In genomic region chr7:73833251-73833919, GRCh38 we compare ENCODE assay signal across 16 cellular contexts. TPM values are rescaled to one million over a fixed set of nuclear protein-coding genes. Genes with fewer than 3 reads are reported as not detected.
DNase-seq lines count a peak whose midpoint lies in the region; ATAC-seq, FAIRE-seq and TF ChIP-seq lines count a peak whose summit lies in the region.
"Had no signal": no experiment of that assay in that cellular context is flagged by ENCODE, and none has a peak within 500 bp of the region (broad histone marks: within the 10 kb centered on the region; RNA-seq: fewer than 3 reads in every experiment).

No MANE protein-coding gene starts in this region.

- H3K27me3 Mint-ChIP-seq in H9 (ENCODE audit: low read depth): peaks cover 9% of the 10 kb centered on the region
- peaks cover 0 to 13% (median 4%) of the 10 kb centered on the region in 5 donors for H3K27me3 Mint-ChIP-seq in naive thymus-derived CD4-positive, alpha-beta T cell
- H3K27me3 Mint-ChIP-seq: stimulated activated naive B cell treated with anti-CD40 and anti-IgM and Interleukin-4, amounts not matched to agents 10 μg/mL and 1 μg/mL and 100 μg/mL, for 72 hours had no signal

- H3T11ph ChIP-seq in H9 (ENCODE audit: low read length): no peak overlapping the region

- H2AK5ac ChIP-seq in H9 (ENCODE audit: insufficient read length, low read length): no peak overlapping the region

- peak overlapping the region; percentile 79 for H3K18ac ChIP-seq in H9 (ENCODE audit: insufficient read length, low read depth, low read length)

- no peak overlapping the region for H3K9ac ChIP-seq in H9 (ENCODE audit: extremely low read depth, insufficient read length, low read length)
- H3K9ac ChIP-seq in iPS-20b (ENCODE audit: low read depth, low read length): peak overlapping the region; percentile 77; the same call in 1 of the 2 replicates

- ATAC-seq in naive thymus-derived CD4-positive, alpha-beta T cell: no peak
- no peak for ATAC-seq in GM18498 (IDR thresholded peaks at IDR 0.05; ENCODE audit: unreplicated experiment)
- ATAC-seq: stimulated activated naive B cell treated with anti-CD40 and anti-IgM and Interleukin-4, amounts not matched to agents 10 μg/mL and 1 μg/mL and 100 μg/mL, for 72 hours had no signal

- H3K4ac ChIP-seq in H9 (ENCODE audit: low read depth, low read length): no peak overlapping the region

- peaks cover 0 to 4% of the 10 kb centered on the region in 2 experiments; a peak in 3 of 5 replicates for H3K9me3 Mint-ChIP-seq in H9
- H3K9me3 Mint-ChIP-seq in naive thymus-derived CD4-positive, alpha-beta T cell: peaks cover 0 to 2% (median 0%) of the 10 kb centered on the region in 11 donors
- H3K9me3 Mint-ChIP-seq: stimulated activated naive B cell treated with anti-CD40 and anti-IgM and Interleukin-4, amounts not matched to agents 10 μg/mL and 1 μg/mL and 100 μg/mL, for 72 hours had no signal

- peaks cover 15% of the 10 kb centered on the region for H3K4me1 ChIP-seq in H9 (ENCODE audit: insufficient read depth, low read length)
- peaks cover 38% of the 10 kb centered on the region for H3K4me1 ChIP-seq in iPS-20b (ENCODE audit: insufficient read depth, low read length)
- peaks cover 0 to 3% of the 10 kb centered on the region in 2 donors for H3K4me1 ChIP-seq in small intestine (ENCODE audit: control insufficient read depth in 2 of 2, insufficient read depth in 1 of 2, low read depth in 1 of 2, low read length in 1 of 2)
- peaks cover 0 to 1% of the 10 kb centered on the region in 2 donors for H3K4me1 ChIP-seq in naive thymus-derived CD4-positive, alpha-beta T cell (ENCODE audit: control insufficient read depth in 2 of 2, insufficient read depth in 2 of 2, low read length in 2 of 2)

- H3K14ac ChIP-seq in H9 (ENCODE audit: insufficient read depth, low read length): peak overlapping the region; percentile 70

- H2BK5ac ChIP-seq in H9 (ENCODE audit: insufficient read length, low read length): no peak overlapping the region

- H3K79me2 ChIP-seq in H9 (ENCODE audit: insufficient read depth, low read length): no peaks in the 10 kb centered on the region

- no peak for TF ChIP-seq CTCF in H9 (conservative IDR thresholded peaks at IDR 0.05)
- no peak for TF ChIP-seq CTCF in RWPE1 (conservative IDR thresholded peaks at IDR 0.05; ENCODE audit: low read depth)

- WGBS in H9 (ENCODE audit: extremely low coverage, insufficient read length, low lambda C conversion rate): no CpG with 5 or more reads among the region's 13 CpGs
- 23 to 51% (median 29%) methylated on average over 13 of the region's 13 CpGs for WGBS in small intestine, 3 donors

- no peak overlapping the region for H2BK120ac ChIP-seq in H9 (ENCODE audit: low read depth, low read length, poor library complexity, severe bottlenecking)

- H4K91ac ChIP-seq in H9 (ENCODE audit: insufficient read length, low read depth, low read length): no peak overlapping the region

- H2BK15ac ChIP-seq in H9 (ENCODE audit: low read depth, low read length): no peak overlapping the region

- no peaks in the 10 kb centered on the region for H4K20me1 ChIP-seq in H9 (ENCODE audit: control insufficient read depth, insufficient read depth, insufficient read length)

- intact Hi-C loops in naive thymus-derived CD4-positive, alpha-beta T cell (cut with micrococcal nuclease): no loop called here

- H2BK12ac ChIP-seq in H9 (ENCODE audit: insufficient read length, low read depth, low read length): no peak overlapping the region

- peaks cover 9% of the 10 kb centered on the region for H3K23me2 ChIP-seq in H9 (ENCODE audit: insufficient read length, low read depth, low read length, poor library complexity, severe bottlenecking)

- DNase-seq in H9 (peak; percentile 78), RWPE1 (ENCODE audit: low spot score) (no peak), small intestine (peak; percentile 86), activated gamma-delta T cell (lab: John Stamatoyannopoulos, UW) (no peak)
- DNase-seq in naive thymus-derived CD4-positive, alpha-beta T cell: no peak
- no peak for DNase-seq in activated CD4-positive, CD25-positive, alpha-beta regulatory T cell (lab: John Stamatoyannopoulos, UW)
- DNase-seq: activated CD4-positive, alpha-beta T cell treated with anti-CD3 and anti-CD28 coated beads, Interleukin-2, amount 50 U/mL, for 4 hours; activated gamma-delta T cell treated with Interleukin-2 at 50 U/mL for 16 hours; DMS 273 treated with DMSO at 0.1 percent for 48 hours; NCI-H82; stimulated activated naive B cell treated with anti-CD40 and anti-IgM and Interleukin-4, amounts not matched to agents 10 μg/mL and 1 μg/mL and 100 μg/mL, for 72 hours had no signal

- no peak overlapping the region for H3K56ac ChIP-seq in H9 (ENCODE audit: insufficient read length, low read depth, low read length)

- peak overlapping the region in 1 of 2 experiments; percentile 22; a peak in 2 of 5 replicates for H3K4me3 Mint-ChIP-seq in H9
- no peak overlapping the region for H3K4me3 Mint-ChIP-seq in naive thymus-derived CD4-positive, alpha-beta T cell
- H3K4me3 Mint-ChIP-seq: stimulated activated naive B cell treated with anti-CD40 and anti-IgM and Interleukin-4, amounts not matched to agents 10 μg/mL and 1 μg/mL and 100 μg/mL, for 72 hours had no signal

- H3K27ac ChIP-seq in H9 (ENCODE audit: insufficient read length, low read depth, low read length) (peak overlapping the region; percentile 19), RWPE1 (peak overlapping the region; percentile 52), iPS-20b (ENCODE audit: low read length) (peak overlapping the region; percentile 36), small intestine (ENCODE audit: low read depth in 1 of 2, low read length in 1 of 2) (peak overlapping the region; percentile 89 to 100)
- no peak overlapping the region for H3K27ac ChIP-seq in naive thymus-derived CD4-positive, alpha-beta T cell (ENCODE audit: low read depth, low read length)

- H3K36me3 ChIP-seq in iPS-20b (ENCODE audit: insufficient read depth, low read depth, low read length) (no peaks in the 10 kb centered on the region), small intestine (ENCODE audit: control insufficient read depth in 2 of 2, insufficient read depth in 2 of 2, low read length in 2 of 2) (peaks cover 0 to 2% of the 10 kb centered on the region in 2 donors)
- no peaks in the 10 kb centered on the region for H3K36me3 ChIP-seq in naive thymus-derived CD4-positive, alpha-beta T cell (ENCODE audit: control insufficient read depth in 2 of 3, insufficient read depth in 3 of 3, low read length in 3 of 3)

- no peaks in the 10 kb centered on the region for H3K79me1 ChIP-seq in H9 (ENCODE audit: insufficient read depth, low read depth, low read length, poor library complexity, severe bottlenecking)

- H3K9me3 ChIP-seq in H9 (ENCODE audit: control insufficient read depth, low read depth, low read length) (no peaks in the 10 kb centered on the region), iPS-20b (ENCODE audit: insufficient read depth, low read depth, low read length) (no peaks in the 10 kb centered on the region), small intestine (ENCODE audit: control insufficient read depth, low read depth) (no peaks in the 10 kb centered on the region)
- peaks cover 0 to 3% (median 0%) of the 10 kb centered on the region in 3 experiments for H3K9me3 ChIP-seq in naive thymus-derived CD4-positive, alpha-beta T cell (ENCODE audit: control insufficient read depth in 2 of 3, low read length in 3 of 3)

- H2BK20ac ChIP-seq in H9 (ENCODE audit: low read depth, low read length, poor library complexity, severe bottlenecking): no peak overlapping the region

- peak overlapping the region; percentile 76 to 90 (median 83) for H3K27ac Mint-ChIP-seq in H9
- H3K27ac Mint-ChIP-seq in naive thymus-derived CD4-positive, alpha-beta T cell: peak overlapping the region in 1 of 9 donors; percentile 7
- H3K27ac Mint-ChIP-seq: stimulated activated naive B cell treated with anti-CD40 and anti-IgM and Interleukin-4, amounts not matched to agents 10 μg/mL and 1 μg/mL and 100 μg/mL, for 72 hours had no signal

- H3K27me3 ChIP-seq in H9 (ENCODE audit: insufficient read depth, low read length) (no peaks in the 10 kb centered on the region), iPS-20b (ENCODE audit: insufficient read depth, low read length) (no peaks in the 10 kb centered on the region; the same call in 1 of the 2 replicates), small intestine (ENCODE audit: control insufficient read depth in 2 of 2, insufficient read depth in 2 of 2, low read length in 2 of 2) (no peaks in the 10 kb centered on the region)
- H3K27me3 ChIP-seq in naive thymus-derived CD4-positive, alpha-beta T cell (ENCODE audit: control insufficient read depth in 2 of 2, insufficient read depth in 2 of 2, low read length in 2 of 2): no peaks in the 10 kb centered on the region

- POLR2A ChIA-PET in RWPE1 (lab: Yijun Ruan, JAX; ENCODE audit: low non-redundant PET): interaction anchor here (0.6 to 1.5 kb wide), 3 partner anchors 10 to 213 kb away, joined by 4 to 8 read pairs (median 6); partner anchors contain the start of gene ABHD11
- POLR2A ChIA-PET in naive thymus-derived CD4-positive, alpha-beta T cell (lab: Charles Lee): no interaction called here

- no peak overlapping the region for H3K23ac ChIP-seq in H9 (ENCODE audit: insufficient read length, low read depth, low read length)

- no peak overlapping the region for H3K4me2 ChIP-seq in H9 (ENCODE audit: insufficient read depth, insufficient read length, low read length)

- FAIRE-seq in small intestine (lab: Jason Lieb, UNC): no peak
- FAIRE-seq: islet of Langerhans had no signal

- H4K8ac ChIP-seq in H9 (replicated peaks; ENCODE audit: insufficient read length, low read depth, low read length): no peak overlapping the region

- CTCF ChIA-PET in RWPE1 (lab: Yijun Ruan, JAX): interaction anchor here (0.5 to 0.9 kb wide), 5 partner anchors 21 to 370 kb away, joined by 3 to 6 read pairs (median 3); no protein-coding TSS in a partner anchor
- CTCF ChIA-PET in naive thymus-derived CD4-positive, alpha-beta T cell (lab: Charles Lee): interaction anchor here (0.7 kb wide), 1 partner anchor 22 kb away, joined by 4 read pairs; no protein-coding TSS in a partner anchor

- no peak overlapping the region for H3K4me3 ChIP-seq in iPS-20b (ENCODE audit: low read length)
- H3K4me3 ChIP-seq in small intestine (ENCODE audit: low read depth in 1 of 2, low read length in 2 of 2): peak overlapping the region; percentile 17 to 85
- no peak overlapping the region for H3K4me3 ChIP-seq in naive thymus-derived CD4-positive, alpha-beta T cell (ENCODE audit: low read length)

- no peak overlapping the region for H4K5ac ChIP-seq in H9 (ENCODE audit: insufficient read length, low read depth, low read length)

- H3K4me1 Mint-ChIP-seq in H9: peaks cover 47 to 54% of the 10 kb centered on the region in 2 experiments
- peaks cover 6 to 12% (median 10%) of the 10 kb centered on the region in 7 donors for H3K4me1 Mint-ChIP-seq in naive thymus-derived CD4-positive, alpha-beta T cell

- H2AFZ ChIP-seq in H9 (ENCODE audit: low read length): no peak overlapping the region

- peaks cover 2 to 7% (median 5%) of the 10 kb centered on the region in 3 experiments; a peak in 4 of 7 replicates for H3K36me3 Mint-ChIP-seq in H9 (ENCODE audit: insufficient read depth in 1 of 3, low read depth in 3 of 3)
- no peaks in the 10 kb centered on the region for H3K36me3 Mint-ChIP-seq in naive thymus-derived CD4-positive, alpha-beta T cell
- H3K36me3 Mint-ChIP-seq: stimulated activated naive B cell treated with anti-CD40 and anti-IgM and Interleukin-4, amounts not matched to agents 10 μg/mL and 1 μg/mL and 100 μg/mL, for 72 hours had no signal

RNA-seq across cellular contexts. Expression of gene CLDN4, which starts 2.6 kb away (rescaled TPM):
- 15.5 and 15.6 TPM in 2 replicates for total RNA-seq in H9 (2021)
- polyA plus RNA-seq in small intestine: 100 to 1,000 TPM; 115 to 226 (median 178) TPM
- total RNA-seq in naive thymus-derived CD4-positive, alpha-beta T cell: under 1 TPM in 1 of 5 experiments, not detected in 4; 0.24 TPM
- under 1 TPM; 0.14 to 0.16 TPM for polyA plus RNA-seq in naive thymus-derived CD4-positive, alpha-beta T cell
- total RNA-seq: cardiac septum had no signal

RNA-seq across cellular contexts. Expression of gene METTL27, which starts 8.9 kb away (rescaled TPM):
- total RNA-seq in H9 (2021): 13.5 and 14.9 TPM in 2 replicates
- 1 to 10 TPM in 1 of 3 donors, under 1 TPM in 2; 0.89 to 4.1 (median 0.94) TPM for polyA plus RNA-seq in small intestine
- total RNA-seq in naive thymus-derived CD4-positive, alpha-beta T cell: 1 to 10 TPM; 1.8 to 7.4 (median 3.3) TPM
- 1 to 10 TPM; 1.5 to 2.0 TPM for polyA plus RNA-seq in naive thymus-derived CD4-positive, alpha-beta T cell

RNA-seq across cellular contexts. Expression of gene TMEM270, which starts 27.6 kb away (rescaled TPM):
- not detected in 2 replicates for total RNA-seq in H9 (2021)
- polyA plus RNA-seq in small intestine: under 1 TPM in 1 of 3 donors, not detected in 2; 0.18 TPM
- total RNA-seq in naive thymus-derived CD4-positive, alpha-beta T cell: not detected
- not detected for polyA plus RNA-seq in naive thymus-derived CD4-positive, alpha-beta T cell
- total RNA-seq: cardiac septum, omental fat pad had no signal

Comparison
In these comparisons a context has a peak if more than half of its experiments do, and no peak if none do; other contexts are left out.
1. DNase-seq: peak in H9 (single experiment) and small intestine (single experiment); none in RWPE1 (single experiment), activated gamma-delta T cell (single experiment), naive thymus-derived CD4-positive, alpha-beta T cell (0 of 9) and activated CD4-positive, CD25-positive, alpha-beta regulatory T cell (0 of 4).
2. H3K4me3 ChIP-seq: peak in small intestine (2 of 2); none in iPS-20b (single experiment) and naive thymus-derived CD4-positive, alpha-beta T cell (single experiment).
3. RNA of gene CLDN4, which starts 2.6 kb away (total RNA-seq): 15.5 to 15.6 TPM in H9; 0.24 TPM in naive thymus-derived CD4-positive, alpha-beta T cell; every median in the first group is over 10 times any median in the second.